1 cellular context compared by ENCODE assay signal in the genomic region with DNA sequence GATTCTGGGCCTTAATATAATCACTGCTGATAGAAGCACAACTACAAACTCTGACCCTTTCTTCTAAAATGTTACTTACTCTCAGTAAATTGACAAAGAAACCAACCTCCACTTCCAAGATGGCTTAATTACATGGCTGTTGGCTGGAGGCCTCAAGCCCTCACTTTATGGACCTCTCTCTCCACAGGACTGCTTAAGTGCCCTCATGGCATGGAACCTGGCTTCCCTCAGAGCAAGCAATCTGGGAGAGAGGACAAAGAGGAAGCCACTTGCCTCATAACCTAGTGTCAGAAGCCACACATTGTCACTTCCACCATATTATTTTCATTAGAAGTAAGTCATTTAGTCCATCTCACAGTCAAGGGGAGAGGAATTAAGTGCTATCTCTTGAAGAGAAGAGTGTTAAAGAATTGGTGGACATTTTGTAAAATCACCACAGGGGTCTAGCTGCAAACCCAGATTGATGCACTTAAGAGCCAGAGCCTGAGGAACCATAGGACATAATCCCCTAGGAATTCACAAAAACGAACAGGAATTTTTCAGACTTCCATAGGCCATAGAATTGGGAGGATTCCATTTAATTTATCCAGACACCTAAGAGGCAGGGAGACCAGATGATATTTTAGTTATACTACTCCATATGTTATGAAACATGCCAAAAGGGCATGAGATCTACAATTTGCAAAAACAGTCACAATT.
TF ChIP-seq lines count a peak whose summit lies in the region.

No MANE protein-coding gene starts in this region.

TF ChIP-seq in K562, 482 proteins besides CTCF, POLR2A, EP300 and RAD21:
- TF ChIP-seq HDAC6 (IDR thresholded peaks at IDR 0.05; ENCODE audit: low read depth, low read length) (no peak), DMBX1 (CRISPR knock-in tag; IDR thresholded peaks at IDR 0.05; ENCODE audit: borderline replicate concordance) (peak; percentile 35; the same call in 1 of the 2 replicates), NR4A1 (CRISPR knock-in tag; IDR thresholded peaks at IDR 0.05) (no peak), NR4A1 (tag; IDR thresholded peaks at IDR 0.05) (0 out of 2 replicates have a peak, but pooled peaks have one; percentile 56), CXXC5 (CRISPR knock-in tag; IDR thresholded peaks at IDR 0.05) (peak; percentile 50), PHB (CRISPR knock-in tag; IDR thresholded peaks at IDR 0.05) (no peak), RCOR1 (IDR thresholded peaks at IDR 0.05; ENCODE audit: borderline replicate concordance in 1 of 2, low read depth in 2 of 2, low read length in 2 of 2) (no peak), ZNF766 (CRISPR knock-in tag; conservative IDR thresholded peaks at IDR 0.05) (no peak), ZNF592 (IDR thresholded peaks at IDR 0.05) (0 out of 2 replicates have a peak, but pooled peaks have one; percentile 13), RBM14 (IDR thresholded peaks at IDR 0.05; ENCODE audit: borderline replicate concordance, insufficient read depth, low read depth, low read length) (no peak), SMAD4 (CRISPR knock-in tag; conservative IDR thresholded peaks at IDR 0.05) (0 out of 2 replicates have a peak, but pooled peaks have one; percentile 20), MECOM (CRISPR knock-in tag; IDR thresholded peaks at IDR 0.05) (no peak), ARNT (IDR thresholded peaks at IDR 0.05) (no peak), ZNF449 (CRISPR knock-in tag; IDR thresholded peaks at IDR 0.05) (no peak), ZNF41 (CRISPR knock-in tag; conservative IDR thresholded peaks at IDR 0.05) (no peak)
- TF ChIP-seq, protein P1, sequence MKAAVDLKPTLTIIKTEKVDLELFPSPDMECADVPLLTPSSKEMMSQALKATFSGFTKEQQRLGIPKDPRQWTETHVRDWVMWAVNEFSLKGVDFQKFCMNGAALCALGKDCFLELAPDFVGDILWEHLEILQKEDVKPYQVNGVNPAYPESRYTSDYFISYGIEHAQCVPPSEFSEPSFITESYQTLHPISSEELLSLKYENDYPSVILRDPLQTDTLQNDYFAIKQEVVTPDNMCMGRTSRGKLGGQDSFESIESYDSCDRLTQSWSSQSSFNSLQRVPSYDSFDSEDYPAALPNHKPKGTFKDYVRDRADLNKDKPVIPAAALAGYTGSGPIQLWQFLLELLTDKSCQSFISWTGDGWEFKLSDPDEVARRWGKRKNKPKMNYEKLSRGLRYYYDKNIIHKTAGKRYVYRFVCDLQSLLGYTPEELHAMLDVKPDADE (conservative IDR thresholded peaks at IDR 0.05; ENCODE audit: control insufficient read depth, low read depth, low read length) = no peak
- TF ChIP-seq, protein P2, sequence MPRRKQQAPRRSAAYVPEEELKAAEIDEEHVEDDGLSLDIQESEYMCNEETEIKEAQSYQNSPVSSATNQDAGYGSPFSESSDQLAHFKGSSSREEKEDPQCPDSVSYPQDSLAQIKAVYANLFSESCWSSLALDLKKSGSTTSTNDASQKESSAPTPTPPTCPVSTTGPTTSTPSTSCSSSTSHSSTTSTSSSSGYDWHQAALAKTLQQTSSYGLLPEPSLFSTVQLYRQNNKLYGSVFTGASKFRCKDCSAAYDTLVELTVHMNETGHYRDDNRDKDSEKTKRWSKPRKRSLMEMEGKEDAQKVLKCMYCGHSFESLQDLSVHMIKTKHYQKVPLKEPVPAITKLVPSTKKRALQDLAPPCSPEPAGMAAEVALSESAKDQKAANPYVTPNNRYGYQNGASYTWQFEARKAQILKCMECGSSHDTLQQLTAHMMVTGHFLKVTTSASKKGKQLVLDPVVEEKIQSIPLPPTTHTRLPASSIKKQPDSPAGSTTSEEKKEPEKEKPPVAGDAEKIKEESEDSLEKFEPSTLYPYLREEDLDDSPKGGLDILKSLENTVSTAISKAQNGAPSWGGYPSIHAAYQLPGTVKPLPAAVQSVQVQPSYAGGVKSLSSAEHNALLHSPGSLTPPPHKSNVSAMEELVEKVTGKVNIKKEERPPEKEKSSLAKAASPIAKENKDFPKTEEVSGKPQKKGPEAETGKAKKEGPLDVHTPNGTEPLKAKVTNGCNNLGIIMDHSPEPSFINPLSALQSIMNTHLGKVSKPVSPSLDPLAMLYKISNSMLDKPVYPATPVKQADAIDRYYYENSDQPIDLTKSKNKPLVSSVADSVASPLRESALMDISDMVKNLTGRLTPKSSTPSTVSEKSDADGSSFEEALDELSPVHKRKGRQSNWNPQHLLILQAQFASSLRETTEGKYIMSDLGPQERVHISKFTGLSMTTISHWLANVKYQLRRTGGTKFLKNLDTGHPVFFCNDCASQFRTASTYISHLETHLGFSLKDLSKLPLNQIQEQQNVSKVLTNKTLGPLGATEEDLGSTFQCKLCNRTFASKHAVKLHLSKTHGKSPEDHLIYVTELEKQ (CRISPR knock-in tag; IDR thresholded peaks at IDR 0.05) = no peak
- TF ChIP-seq, protein P3, sequence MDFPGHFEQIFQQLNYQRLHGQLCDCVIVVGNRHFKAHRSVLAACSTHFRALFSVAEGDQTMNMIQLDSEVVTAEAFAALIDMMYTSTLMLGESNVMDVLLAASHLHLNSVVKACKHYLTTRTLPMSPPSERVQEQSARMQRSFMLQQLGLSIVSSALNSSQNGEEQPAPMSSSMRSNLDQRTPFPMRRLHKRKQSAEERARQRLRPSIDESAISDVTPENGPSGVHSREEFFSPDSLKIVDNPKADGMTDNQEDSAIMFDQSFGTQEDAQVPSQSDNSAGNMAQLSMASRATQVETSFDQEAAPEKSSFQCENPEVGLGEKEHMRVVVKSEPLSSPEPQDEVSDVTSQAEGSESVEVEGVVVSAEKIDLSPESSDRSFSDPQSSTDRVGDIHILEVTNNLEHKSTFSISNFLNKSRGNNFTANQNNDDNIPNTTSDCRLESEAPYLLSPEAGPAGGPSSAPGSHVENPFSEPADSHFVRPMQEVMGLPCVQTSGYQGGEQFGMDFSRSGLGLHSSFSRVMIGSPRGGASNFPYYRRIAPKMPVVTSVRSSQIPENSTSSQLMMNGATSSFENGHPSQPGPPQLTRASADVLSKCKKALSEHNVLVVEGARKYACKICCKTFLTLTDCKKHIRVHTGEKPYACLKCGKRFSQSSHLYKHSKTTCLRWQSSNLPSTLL (IDR thresholded peaks at IDR 0.05) = no peak
